ENCODE assay signal across 8 cellular contexts in genomic region chr9:14353222-14354056, GRCh38. TPM values are rescaled to one million over a fixed set of nuclear protein-coding genes. Genes with fewer than 3 reads are reported as not detected.
DNase-seq lines count a peak whose midpoint lies in the region; ATAC-seq and TF ChIP-seq lines count a peak whose summit lies in the region.

No MANE protein-coding gene starts in this region.

- intact Hi-C loops in testis (cut with DNase I; ENCODE audit: low total_unique reads): no loop called here

- H3K27me3 ChIP-seq in Karpas-422 (ENCODE audit: low read length) (no peaks in the 10 kb centered on the region), foreskin keratinocyte (peaks cover 25% of the 10 kb centered on the region), testis (no peaks in the 10 kb centered on the region)

- DNase-seq in ELF-1 (ENCODE audit: low read depth, low spot score): peak; percentile 94
- DNase-seq in Karpas-422: peak; percentile 93
- peak; percentile 79 for DNase-seq in RWPE1 (ENCODE audit: low spot score)
- DNase-seq in activated effector memory CD4-positive, alpha-beta T cell treated with anti-CD3 and anti-CD28 coated beads, Interleukin-2, amount 50 U/mL, for 16 hours: peak; percentile 92
- peak in 1 of 2 donors; percentile 52 for DNase-seq in foreskin keratinocyte
- peak; percentile 96 for DNase-seq in osteocyte (ENCODE audit: extremely low spot score, unreplicated experiment)
- peak; percentile 97 for DNase-seq in testis

- H2AFZ ChIP-seq in Karpas-422 (ENCODE audit: low read length): peak overlapping the region; percentile 77; the same call in 1 of the 2 replicates

- H3K27ac Mint-ChIP-seq in osteocyte (ENCODE audit: unreplicated experiment): no peak overlapping the region

- CTCF ChIA-PET in RWPE1 (lab: Yijun Ruan, JAX): interaction anchor here (0.5 to 3.0 kb wide), 34 partner anchors 9 to 1634 kb away, joined by 3 to 23 read pairs (median 4); no protein-coding TSS in a partner anchor

- peaks cover 39% of the 10 kb centered on the region for H3K4me1 Mint-ChIP-seq in osteocyte (ENCODE audit: unreplicated experiment)

- ATAC-seq in GM21825 (IDR thresholded peaks at IDR 0.05; ENCODE audit: unreplicated experiment): peak; percentile 87
- peak; percentile 77 for ATAC-seq in foreskin keratinocyte

- H3K27me3 Mint-ChIP-seq in osteocyte (ENCODE audit: unreplicated experiment): peaks cover 32% of the 10 kb centered on the region

- H3K4me3 ChIP-seq in Karpas-422 (ENCODE audit: low read length) (peak overlapping the region; percentile 42; the same call in 1 of the 2 replicates), testis (no peak overlapping the region)

- H3K4me1 ChIP-seq in Karpas-422 (ENCODE audit: low read length) (peaks cover 12% of the 10 kb centered on the region), foreskin keratinocyte (no peaks in the 10 kb centered on the region), testis (peaks cover 1% of the 10 kb centered on the region)

- H3K9me3 Mint-ChIP-seq in osteocyte (ENCODE audit: unreplicated experiment): no peaks in the 10 kb centered on the region

- H3K27ac ChIP-seq in Karpas-422 (ENCODE audit: low read length) (no peak overlapping the region), RWPE1 (no peak overlapping the region), foreskin keratinocyte (no peak overlapping the region), testis (no peak overlapping the region)

- TF ChIP-seq POLR2A in testis (IDR thresholded peaks at IDR 0.05): no peak

- H3K9me3 ChIP-seq in Karpas-422 (ENCODE audit: low read length): no peaks in the 10 kb centered on the region
- no peaks in the 10 kb centered on the region for H3K9me3 ChIP-seq in testis

- 0 out of 2 replicates have a peak overlapping the region, but pooled peaks have one; percentile 12 for H3K9ac ChIP-seq in Karpas-422 (ENCODE audit: low read length)

- no peaks in the 10 kb centered on the region for H4K20me1 ChIP-seq in Karpas-422 (ENCODE audit: insufficient read depth, low read depth, low read length)

- POLR2A ChIA-PET in RWPE1 (lab: Yijun Ruan, JAX; ENCODE audit: low non-redundant PET): no interaction called here

- H3K36me3 ChIP-seq in Karpas-422 (ENCODE audit: insufficient read depth, low read length) (no peaks in the 10 kb centered on the region), testis (ENCODE audit: low read depth, missing control alignments) (no peaks in the 10 kb centered on the region)

- TF ChIP-seq CTCF in RWPE1 (conservative IDR thresholded peaks at IDR 0.05; ENCODE audit: low read depth): peak; percentile 93
- TF ChIP-seq CTCF in foreskin keratinocyte (conservative IDR thresholded peaks at IDR 0.05): peak; percentile 91
- peak; percentile 95 for TF ChIP-seq CTCF in osteocyte (IDR thresholded peaks at IDR 0.05)
- TF ChIP-seq CTCF in testis (IDR thresholded peaks at IDR 0.05): peak; percentile 88 to 89 (median 89)

- H3K4me2 ChIP-seq in Karpas-422 (ENCODE audit: low read depth, low read length, poor library complexity, severe bottlenecking): peak overlapping the region; percentile 36

- H3K79me2 ChIP-seq in Karpas-422 (ENCODE audit: low read length): no peaks in the 10 kb centered on the region

- no peaks in the 10 kb centered on the region for H3K36me3 Mint-ChIP-seq in osteocyte (ENCODE audit: unreplicated experiment)

- no peaks in the 10 kb centered on the region for H3K9me2 ChIP-seq in Karpas-422 (replicated peaks; ENCODE audit: insufficient read depth, low read length)

- peak overlapping the region; percentile 43 for H3K4me3 Mint-ChIP-seq in osteocyte (ENCODE audit: unreplicated experiment)

- 21 to 22% methylated on average over 18 of the region's 18 CpGs for WGBS in testis, 2 donors

RNA-seq across cellular contexts. Expression of gene NFIB, which starts 39.5 kb away (rescaled TPM):
- total RNA-seq in Karpas-422 (2014; rRNA removed; shearing (Covaris generic); ENCODE audit: low replicate concordance): 1.0 and 3.6 TPM in 2 replicates
- total RNA-seq in foreskin keratinocyte (24.3 and 26.5 TPM in 2 replicates), osteocyte (36.1 and 39.9 TPM in 2 replicates), testis (10 to 100 TPM; 23.1 to 34.7 TPM)
- polyA plus RNA-seq in foreskin keratinocyte (5.3 and 6.5 TPM in 2 replicates), testis (ENCODE audit: insufficient read depth, low read depth, low replicate concordance) (8.4 TPM)
